ENCODE assay signal across 27 cellular contexts in the genomic region with DNA sequence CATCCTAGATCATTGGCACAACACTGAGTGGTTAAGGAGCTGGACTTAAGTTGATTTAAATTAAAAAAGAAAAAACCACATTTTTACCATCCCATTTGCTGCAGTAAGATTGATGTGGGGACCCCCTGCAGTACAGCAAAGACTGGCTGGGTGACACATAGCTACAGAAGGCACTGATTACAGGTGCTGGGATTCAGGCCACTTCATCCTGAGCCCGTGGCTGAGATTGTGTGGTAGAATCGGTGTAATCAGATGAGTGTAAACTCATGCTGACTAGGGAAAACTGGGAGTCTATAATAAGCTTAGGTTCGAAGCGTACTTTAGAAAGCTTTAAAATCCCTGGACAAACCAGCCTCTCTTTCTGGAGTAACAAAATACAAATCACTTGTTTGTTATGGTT.
"Had no signal": no experiment of that assay in that cellular context is flagged by ENCODE, and none has a peak within 500 bp of the region (broad histone marks: within the 10 kb centered on the region; RNA-seq: fewer than 3 reads in every experiment).

No MANE protein-coding gene starts in this region.

- H3K27ac ChIP-seq: ascending aorta, body of pancreas, epithelial cell of prostate, esophagus squamous epithelium, gastroesophageal sphincter had no signal

- H3K27me3 Mint-ChIP-seq: activated CD4-positive, alpha-beta memory T cell treated with anti-CD3 and anti-CD28 coated beads, Interleukin-2, amount 10 ng/mL, durations not matched to agents 7 days and 5 days; activated CD4-positive, alpha-beta T cell treated with anti-CD3 and anti-CD28 coated beads, Interleukin-2, amount 10 ng/mL, durations not matched to agents 7 days and 5 days; activated T-cell treated with anti-CD3 and anti-CD28 coated beads, Interleukin-2, amount 50 U/mL, for 24 hours; effector memory CD8-positive, alpha-beta T cell had no signal

- H3K9me3 ChIP-seq: ascending aorta, body of pancreas, gastroesophageal sphincter had no signal

- H3K4me3 ChIP-seq: ascending aorta, body of pancreas, esophagus squamous epithelium, gastroesophageal sphincter had no signal

- H3K27me3 ChIP-seq: ascending aorta, body of pancreas, esophagus squamous epithelium, gastroesophageal sphincter had no signal

- DNase-seq: activated CD4-positive, alpha-beta memory T cell treated with anti-CD3 and anti-CD28 coated beads, Interleukin-2, amount 10 ng/mL, durations not matched to agents 7 days and 5 days; activated CD4-positive, alpha-beta T cell treated with anti-CD3 and anti-CD28 coated beads for 1 hour; activated CD4-positive, alpha-beta T cell treated with anti-CD3 and anti-CD28 coated beads for 4 hours; activated CD4-positive, alpha-beta T cell treated with anti-CD3 and anti-CD28 coated beads, Interleukin-2, amount 10 ng/mL, durations not matched to agents 7 days and 5 days; activated CD4-positive, alpha-beta T cell treated with anti-CD3 and anti-CD28 coated beads, Interleukin-2, amount 50 U/mL, for 4 hours; activated CD8-positive, alpha-beta memory T cell treated with anti-CD3 and anti-CD28 coated beads, Interleukin-2, amount 50 U/mL, for 48 hours; activated gamma-delta T cell; activated naive CD4-positive, alpha-beta T cell; activated naive CD4-positive, alpha-beta T cell treated with anti-CD3 and anti-CD28 coated beads, Interleukin-2, amount 10 ng/mL, durations not matched to agents 7 days and 5 days; activated naive CD8-positive, alpha-beta T cell treated with anti-CD3 and anti-CD28 coated beads, Interleukin-2, amount 10 ng/mL, durations not matched to agents 7 days and 5 days; activated T-cell treated with anti-CD3 and anti-CD28 coated beads for 4 hours; activated T-cell treated with anti-CD3 and anti-CD28 coated beads, Interleukin-2, amount 50 U/mL, for 24 hours; activated T-cell treated with anti-CD3 and anti-CD28 coated beads, Interleukin-2, amount 50 U/mL, for 72 hours; body of pancreas; caudate nucleus; cortex of kidney; dermis blood vessel endothelial cell; effector CD4-positive, alpha-beta T cell; effector memory CD8-positive, alpha-beta T cell; esophagus squamous epithelium; foreskin melanocyte; hippocampal formation; T-helper 2 cell had no signal

- H3K9me3 Mint-ChIP-seq: effector memory CD8-positive, alpha-beta T cell had no signal

- ATAC-seq: activated naive CD4-positive, alpha-beta T cell treated with anti-CD3 and anti-CD28 coated beads, Interleukin-2, amount 50 U/mL, for 72 hours; activated T-cell treated with anti-CD3 and anti-CD28 coated beads, Interleukin-2, amount 50 U/mL, for 72 hours; body of pancreas; effector memory CD8-positive, alpha-beta T cell; gastroesophageal sphincter had no signal

- H3K27ac Mint-ChIP-seq: activated CD4-positive, alpha-beta memory T cell treated with anti-CD3 and anti-CD28 coated beads, Interleukin-2, amount 10 ng/mL, durations not matched to agents 7 days and 5 days; activated CD4-positive, alpha-beta T cell treated with anti-CD3 and anti-CD28 coated beads, Interleukin-2, amount 10 ng/mL, durations not matched to agents 7 days and 5 days; activated naive CD4-positive, alpha-beta T cell treated with anti-CD3 and anti-CD28 coated beads, Interleukin-2, amount 10 ng/mL, durations not matched to agents 7 days and 5 days; activated naive CD4-positive, alpha-beta T cell treated with anti-CD3 and anti-CD28 coated beads, Interleukin-2, amount 50 U/mL, for 72 hours; activated naive CD8-positive, alpha-beta T cell treated with anti-CD3 and anti-CD28 coated beads, Interleukin-2, amount 10 ng/mL, durations not matched to agents 7 days and 5 days; activated T-cell treated with anti-CD3 and anti-CD28 coated beads, Interleukin-2, amount 50 U/mL, for 24 hours; activated T-cell treated with anti-CD3 and anti-CD28 coated beads, Interleukin-2, amount 50 U/mL, for 72 hours had no signal

- H3K4me1 ChIP-seq: ascending aorta, body of pancreas had no signal

- H3K4me3 Mint-ChIP-seq: activated CD4-positive, alpha-beta memory T cell treated with anti-CD3 and anti-CD28 coated beads, Interleukin-2, amount 10 ng/mL, durations not matched to agents 7 days and 5 days; activated CD4-positive, alpha-beta T cell treated with anti-CD3 and anti-CD28 coated beads, Interleukin-2, amount 10 ng/mL, durations not matched to agents 7 days and 5 days; activated naive CD4-positive, alpha-beta T cell treated with anti-CD3 and anti-CD28 coated beads, Interleukin-2, amount 10 ng/mL, durations not matched to agents 7 days and 5 days; activated naive CD8-positive, alpha-beta T cell treated with anti-CD3 and anti-CD28 coated beads, Interleukin-2, amount 10 ng/mL, durations not matched to agents 7 days and 5 days; activated T-cell treated with anti-CD3 and anti-CD28 coated beads, Interleukin-2, amount 50 U/mL, for 24 hours; activated T-cell treated with anti-CD3 and anti-CD28 coated beads, Interleukin-2, amount 50 U/mL, for 72 hours; effector memory CD8-positive, alpha-beta T cell had no signal

- H3K4me1 Mint-ChIP-seq: activated CD4-positive, alpha-beta memory T cell treated with anti-CD3 and anti-CD28 coated beads, Interleukin-2, amount 10 ng/mL, durations not matched to agents 7 days and 5 days; activated CD4-positive, alpha-beta T cell treated with anti-CD3 and anti-CD28 coated beads, Interleukin-2, amount 10 ng/mL, durations not matched to agents 7 days and 5 days; activated naive CD4-positive, alpha-beta T cell treated with anti-CD3 and anti-CD28 coated beads, Interleukin-2, amount 10 ng/mL, durations not matched to agents 7 days and 5 days had no signal
